ENCODE assay signal across 18 cellular contexts in genomic region chr12:63325757-63326156, GRCh38.
"Had no signal": no experiment of that assay in that cellular context is flagged by ENCODE, and none has a peak within 500 bp of the region (broad histone marks: within the 10 kb centered on the region; RNA-seq: fewer than 3 reads in every experiment).

No MANE protein-coding gene starts in this region.

- H3K36me3 ChIP-seq: SJCRH30 had no signal

- H3K27ac ChIP-seq: SJCRH30 had no signal

- ATAC-seq: SK-N-SH treated with all-trans-retinoic acid at 6 μM for 48 hours had no signal

- H3K27me3 ChIP-seq: SJCRH30 had no signal

- DNase-seq: KBM-7, MV-4-11, NCI-H1048, NCI-H1105, NCI-H1417, NCI-H1436 treated with DMSO at 0.1 percent for 48 hours, NCI-H1694, NCI-H187 treated with DMSO at 0.1 percent for 48 hours, NCI-H2029 treated with DMSO at 0.1 percent for 48 hours, NCI-H2171 treated with DMSO at 0.1 percent for 48 hours, NCI-H345, NCI-H446 treated with DMSO at 0.1 percent for 48 hours, NCI-H510A treated with DMSO at 0.1 percent for 48 hours, NCI-H748 treated with DMSO at 0.1 percent for 48 hours, RPMI8226, SHP77 treated with DMSO at 0.1 percent for 48 hours, SJCRH30 had no signal

- H3K4me3 ChIP-seq: SJCRH30 had no signal

- H3K4me1 ChIP-seq: SJCRH30 had no signal

- H3K9me3 ChIP-seq: SJCRH30 had no signal
